Comparison of ENCODE assay signal across 22 cellular contexts in the genomic region with DNA sequence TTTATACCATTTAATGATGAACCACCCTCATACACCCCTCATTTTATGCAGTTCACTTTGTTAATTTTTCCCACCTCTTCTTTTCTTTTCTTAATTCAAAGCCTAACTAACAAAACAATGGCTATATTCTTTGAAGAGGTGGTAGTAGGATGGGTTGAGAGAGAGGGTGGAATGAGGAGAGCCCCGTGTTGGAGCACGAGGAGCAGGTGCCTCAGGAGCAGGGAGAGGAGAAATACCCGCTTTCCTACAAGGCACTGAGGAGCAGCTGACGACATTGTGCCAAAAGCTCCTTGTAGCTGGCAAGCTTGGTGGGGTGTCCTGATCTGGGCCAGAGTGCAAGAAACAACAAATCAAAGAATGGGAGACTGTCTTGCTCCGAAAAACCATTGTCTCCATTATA.
"Had no signal": no experiment of that assay in that cellular context is flagged by ENCODE, and none has a peak within 500 bp of the region (broad histone marks: within the 10 kb centered on the region; RNA-seq: fewer than 3 reads in every experiment).

No MANE protein-coding gene starts in this region.

- H3K4me3 Mint-ChIP-seq: dendritic cell treated with granulocyte-macrophage colony-stimulating factor and Interleukin-4, amounts not matched to agents 40 ng/mL and 50 ng/mL, for 4 days; effector memory CD8-positive, alpha-beta T cell; endodermal cell; mesothelial cell of epicardium had no signal

- ATAC-seq: effector memory CD8-positive, alpha-beta T cell; esophagus mucosa; gastrocnemius medialis; heart right ventricle; left cardiac atrium; left lung; left ventricle myocardium superior; lower lobe of right lung; mucosa of descending colon had no signal

- H3K4me1 ChIP-seq: colonic mucosa, esophagus squamous epithelium, gastrocnemius medialis, heart right ventricle, left lung, lower lobe of right lung had no signal

- H3K36me3 ChIP-seq: colonic mucosa, esophagus squamous epithelium, gastrocnemius medialis, heart right ventricle, left lung, lower lobe of right lung had no signal

- H3K4me3 ChIP-seq: colonic mucosa, esophagus squamous epithelium, gastrocnemius medialis, heart right ventricle, left lung, lower lobe of right lung, mucosa of descending colon had no signal

- H3K27ac Mint-ChIP-seq: dendritic cell treated with granulocyte-macrophage colony-stimulating factor and Interleukin-4, amounts not matched to agents 40 ng/mL and 50 ng/mL, for 4 days; effector memory CD8-positive, alpha-beta T cell; endodermal cell; mesothelial cell of epicardium had no signal

- H3K9me3 ChIP-seq: colonic mucosa, gastrocnemius medialis had no signal

- DNase-seq: colonic mucosa; cortex of kidney; effector CD8-positive, alpha-beta T cell; effector memory CD8-positive, alpha-beta T cell; endodermal cell; erythroblast; esophagus squamous epithelium; foreskin fibroblast; foreskin melanocyte; gastrocnemius medialis; heart right ventricle; hippocampal formation; left cardiac atrium; left lung; left ventricle myocardium superior; lower lobe of right lung; mesenchymal stem cell; mucosa of descending colon had no signal

- H3K27me3 Mint-ChIP-seq: dendritic cell treated with granulocyte-macrophage colony-stimulating factor and Interleukin-4, amounts not matched to agents 40 ng/mL and 50 ng/mL, for 4 days had no signal

- H3K27me3 ChIP-seq: colonic mucosa, esophagus squamous epithelium, gastrocnemius medialis, heart right ventricle, left lung had no signal

- H3K27ac ChIP-seq: colonic mucosa, epithelial cell of prostate, esophagus squamous epithelium, gastrocnemius medialis, heart right ventricle, left lung, lower lobe of right lung had no signal

- H3K4me1 Mint-ChIP-seq: endodermal cell, mesothelial cell of epicardium had no signal
